In genomic region chr2:106886916-106887758, GRCh38 we compare ENCODE assay signal across 8 cellular contexts. TPM values are rescaled to one million over a fixed set of nuclear protein-coding genes. Genes with fewer than 3 reads are reported as not detected.
DNase-seq lines count a peak whose midpoint lies in the region; ATAC-seq, FAIRE-seq and TF ChIP-seq lines count a peak whose summit lies in the region.

No MANE protein-coding gene starts in this region.

- no peak overlapping the region for H2BK120ac ChIP-seq in H1 (replicated peaks; ENCODE audit: low read depth, low read length)

- H4K20me1 ChIP-seq in H1 (replicated peaks in 1 of 2; ENCODE audit: control insufficient read depth in 1 of 2, insufficient read depth in 2 of 2, low read length in 2 of 2): peaks cover 0 to 3% of the 10 kb centered on the region in 2 experiments

- ATAC-seq in A549: peak; percentile 84 to 87
- ATAC-seq in GM21737 (IDR thresholded peaks at IDR 0.05; ENCODE audit: unreplicated experiment): no peak

- no peak overlapping the region for H3K27ac Mint-ChIP-seq in activated T-helper 2 cell treated with anti-CD3 and anti-CD28 coated beads, Interferon-gamma antibody, Interleukin-2, Interleukin-4, amounts not matched to agents 10 μg/mL and 5 μg/mL and 100 μg/mL, durations not matched to agents 14 hours and 24 hours and 36 hours

- H3K79me2 ChIP-seq in H1 (ENCODE audit: control insufficient read depth in 1 of 2, insufficient read depth in 2 of 2, low read length in 2 of 2): peaks cover 0 to 32% of the 10 kb centered on the region in 2 experiments; a peak in 2 of 4 replicates

- H3K4me2 ChIP-seq in A549 (peak overlapping the region; percentile 87), H1 (ENCODE audit: insufficient read depth in 1 of 2, low read depth in 2 of 2, low read length in 2 of 2) (peak overlapping the region; percentile 85 to 97)

- H3K27ac ChIP-seq in A549: peak overlapping the region; percentile 97
- H3K27ac ChIP-seq in H1 (ENCODE audit: low read depth, low read length): no peak overlapping the region

- TF ChIP-seq EP300 in A549 (IDR thresholded peaks at IDR 0.05) (peak; percentile 44 to 58; a peak in 2 of 5 replicates), H1 (IDR thresholded peaks at IDR 0.05; ENCODE audit: borderline replicate concordance in 1 of 2, low read depth in 2 of 2, low read length in 2 of 2) (no peak; a peak in 1 of 3 replicates)

- H3K36me3 Mint-ChIP-seq in activated T-helper 2 cell treated with anti-CD3 and anti-CD28 coated beads, Interferon-gamma antibody, Interleukin-2, Interleukin-4, amounts not matched to agents 10 μg/mL and 5 μg/mL and 100 μg/mL, durations not matched to agents 14 hours and 24 hours and 36 hours (ENCODE audit: low read depth): no peaks in the 10 kb centered on the region

- POLR2A ChIA-PET in A549 (lab: Yijun Ruan, JAX): interaction anchor here (1.2 to 2.3 kb wide), 3 partner anchors 105 to 139 kb away, joined by 4 to 17 read pairs (median 5); no protein-coding TSS in a partner anchor
- POLR2A ChIA-PET in H1 (lab: Charles Lee; ENCODE audit: partially characterized antibody): interaction anchor here (1.0 to 3.0 kb wide), 9 partner anchors 10 to 186 kb away, joined by 3 to 17 read pairs (median 4); no protein-coding TSS in a partner anchor

- H3K27me3 Mint-ChIP-seq in activated T-helper 2 cell treated with anti-CD3 and anti-CD28 coated beads, Interferon-gamma antibody, Interleukin-2, Interleukin-4, amounts not matched to agents 10 μg/mL and 5 μg/mL and 100 μg/mL, durations not matched to agents 14 hours and 24 hours and 36 hours (ENCODE audit: low read depth): peaks cover 28% of the 10 kb centered on the region

- H3K79me1 ChIP-seq in H1 (ENCODE audit: low read depth, low read length): no peaks in the 10 kb centered on the region; the same call in 1 of the 2 replicates

- H3K4me1 ChIP-seq in A549 (peaks cover 33% of the 10 kb centered on the region), H1 (replicated peaks in 1 of 4; ENCODE audit: control insufficient read depth in 3 of 4, insufficient read depth in 4 of 4, low read length in 3 of 4) (peaks cover 0 to 15% (median 6%) of the 10 kb centered on the region in 4 experiments; a peak in 5 of 7 replicates)

- TF ChIP-seq POLR2A in A549 (IDR thresholded peaks at IDR 0.05; ENCODE audit: low read length) (no peak; the same call in none of the 2 replicates), H1 (IDR thresholded peaks at IDR 0.05; ENCODE audit: control extremely low read depth in 1 of 2, low read depth in 2 of 2, low read length in 2 of 2) (peak in 1 of 2 experiments; percentile 65; a peak in 2 of 3 replicates)

- H3K4me3 Mint-ChIP-seq in activated T-helper 2 cell treated with anti-CD3 and anti-CD28 coated beads, Interferon-gamma antibody, Interleukin-2, Interleukin-4, amounts not matched to agents 10 μg/mL and 5 μg/mL and 100 μg/mL, durations not matched to agents 14 hours and 24 hours and 36 hours (ENCODE audit: low read depth): no peak overlapping the region

- CTCF ChIA-PET in A549 (lab: Yijun Ruan, JAX) (interaction anchor here (0.6 to 1.2 kb wide), 4 partner anchors 9 to 226 kb away, joined by 3 read pairs; no protein-coding TSS in a partner anchor), H1 (lab: Charles Lee; ENCODE audit: partially characterized antibody) (interaction anchor here (1.0 to 1.8 kb wide), 3 partner anchors 13 to 46 kb away, joined by 3 to 6 read pairs (median 5); no protein-coding TSS in a partner anchor)

- H3K9me3 Mint-ChIP-seq in activated T-helper 2 cell treated with anti-CD3 and anti-CD28 coated beads, Interferon-gamma antibody, Interleukin-2, Interleukin-4, amounts not matched to agents 10 μg/mL and 5 μg/mL and 100 μg/mL, durations not matched to agents 14 hours and 24 hours and 36 hours: no peaks in the 10 kb centered on the region

- peaks cover 23% of the 10 kb centered on the region; the same call in 1 of the 2 replicates for H3K23me2 ChIP-seq in H1 (ENCODE audit: low read depth, low read length)

- H3K14ac ChIP-seq in H1 (ENCODE audit: insufficient read length): no peak overlapping the region

- H3K18ac ChIP-seq in H1 (ENCODE audit: extremely low read depth, low read length): peak overlapping the region; percentile 62

- FAIRE-seq in A549 (lab: Jason Lieb, UNC): no peak
- FAIRE-seq in H1 (lab: Jason Lieb, UNC): no peak

- H4K5ac ChIP-seq in H1 (ENCODE audit: insufficient read length, low read depth, low read length): no peak overlapping the region

- peak overlapping the region; percentile 93 for H4K8ac ChIP-seq in H1 (ENCODE audit: extremely low read depth, insufficient read depth, low read length)

- H2BK20ac ChIP-seq in H1 (ENCODE audit: low read length): no peak overlapping the region

- H3K23ac ChIP-seq in H1 (ENCODE audit: insufficient read length): no peak overlapping the region

- intact Hi-C loops in activated T-helper 2 cell treated with anti-CD3 and anti-CD28 coated beads, Interferon-gamma antibody, Interleukin-2, Interleukin-4, amounts not matched to agents 10 μg/mL and 5 μg/mL and 100 μg/mL, durations not matched to agents 14 hours and 24 hours and 36 hours (cut with micrococcal nuclease): no loop called here

- H2AK5ac ChIP-seq in H1 (ENCODE audit: low read depth, low read length): no peak overlapping the region

- peak overlapping the region; percentile 78 for H3K56ac ChIP-seq in H1 (replicated peaks; ENCODE audit: insufficient read length, low read depth, low read length)

- peaks cover 1% of the 10 kb centered on the region for H3K4me1 Mint-ChIP-seq in activated T-helper 2 cell treated with anti-CD3 and anti-CD28 coated beads, Interferon-gamma antibody, Interleukin-2, Interleukin-4, amounts not matched to agents 10 μg/mL and 5 μg/mL and 100 μg/mL, durations not matched to agents 14 hours and 24 hours and 36 hours (ENCODE audit: low read depth)

- H4K91ac ChIP-seq in H1 (replicated peaks; ENCODE audit: insufficient read length, low read length): peak overlapping the region; percentile 73

- no peak for TF ChIP-seq CTCF in A549 (IDR thresholded peaks at IDR 0.05)
- TF ChIP-seq CTCF in H1 (IDR thresholded peaks at IDR 0.05; ENCODE audit: control extremely low read depth in 1 of 3, insufficient read depth in 1 of 3, low read depth in 1 of 3, low read length in 3 of 3): no peak

- peak overlapping the region; percentile 58 to 73 (median 70) for H3K9ac ChIP-seq in H1 (replicated peaks in 1 of 4; ENCODE audit: extremely low read depth in 1 of 4, low read depth in 3 of 4, low read length in 3 of 4)

- DNase-seq in A549 (ENCODE audit: low read depth in 1 of 2, low spot score in 1 of 2) (peak; percentile 34 to 91), NCI-H1105 (lab: John Stamatoyannopoulos, UW) (peak; percentile 72), H1 (ENCODE audit: low read depth in 1 of 2, low spot score in 2 of 2) (peak; percentile 51 to 85), mucosa of gallbladder (ENCODE audit: low spot score) (peak; percentile 83), AG08395 (ENCODE audit: low spot score) (no peak), GDM1 (lab: John Stamatoyannopoulos, UW) (no peak)
- DNase-seq in activated T-helper 2 cell treated with anti-CD3 and anti-CD28 coated beads, Interferon-gamma antibody, Interleukin-2, Interleukin-4, amounts not matched to agents 10 μg/mL and 5 μg/mL and 100 μg/mL, durations not matched to agents 14 hours and 24 hours and 36 hours (ENCODE audit: low spot score): no peak

- no peak overlapping the region for H2BK12ac ChIP-seq in H1 (ENCODE audit: low read depth, low read length)

- H3K9me3 ChIP-seq in A549 (no peaks in the 10 kb centered on the region), H1 (ENCODE audit: insufficient read depth in 2 of 2, low read depth in 1 of 2, low read length in 1 of 2) (no peaks in the 10 kb centered on the region)

- H2BK15ac ChIP-seq in H1 (ENCODE audit: low read length): no peak overlapping the region

- H2BK5ac ChIP-seq in H1 (ENCODE audit: low read depth, low read length): peak overlapping the region; percentile 41; the same call in 1 of the 2 replicates

- no peaks in the 10 kb centered on the region for H3K36me3 ChIP-seq in H1 (ENCODE audit: control insufficient read depth in 2 of 4, insufficient read depth in 4 of 4, low read length in 3 of 4)

- under 1% methylated on average over 25 of the region's 71 CpGs for WGBS in A549 (ENCODE audit: missing lambda C conversion rate)
- 2% methylated on average over 55 of the region's 71 CpGs; no CpG with 5 or more reads in 1 of the 2 experiments for WGBS in H1 (ENCODE audit: extremely low coverage in 1 of 2, insufficient coverage in 1 of 2, insufficient read length in 1 of 2, insufficient replicate concordance in 2 of 2, low coverage in 1 of 2, low lambda C conversion rate in 2 of 2, missing lambda C conversion rate in 1 of 2), 2 experiments

- H3K27me3 ChIP-seq in H1 (replicated peaks in 1 of 4; ENCODE audit: control insufficient read depth in 3 of 4, extremely low read depth in 1 of 4, insufficient read depth in 3 of 4, low read length in 3 of 4): peaks cover 0 to 22% (median 16%) of the 10 kb centered on the region in 4 experiments; a peak in 6 of 7 replicates

- H3K4me3 ChIP-seq in A549 (peak overlapping the region; percentile 78), H1 (ENCODE audit: extremely low read depth in 1 of 4, insufficient read depth in 2 of 4, low read depth in 3 of 4, low read length in 4 of 4) (peak overlapping the region; percentile 74 to 78 (median 74))

- TF ChIP-seq RAD21 in A549 (conservative IDR thresholded peaks at IDR 0.05 in 1 of 2, IDR thresholded peaks at IDR 0.05 in 1 of 2) (peak in 1 of 2 experiments; percentile 37; a peak in 4 of 5 replicates), H1 (IDR thresholded peaks at IDR 0.05 in 1 of 2, conservative IDR thresholded peaks at IDR 0.05 in 1 of 2; ENCODE audit: low read depth in 2 of 2, low read length in 2 of 2) (peak in 1 of 2 experiments; percentile 1; a peak in 1 of 4 replicates)

- H3K4ac ChIP-seq in H1 (replicated peaks; ENCODE audit: insufficient read length, low read depth, low read length): peak overlapping the region; percentile 44

- no peak overlapping the region for H2AFZ ChIP-seq in H1 (ENCODE audit: low read length)

RNA-seq across cellular contexts. Expression of gene ST6GAL2, which starts 1.2 kb away (rescaled TPM):
- polyA plus RNA-seq in A549 (2011; rRNA removed) (52.6 and 60.5 TPM in 2 replicates), A549 (2017; fragmentation: RNase III; extraction: RNeasy Plus Mini Kit Qiagen cat#74134 plus additional on column Dnase treatment) (18.8 to 26.2 TPM (median 23.9 TPM) in 3 replicates), H1 (2011; rRNA removed) (2.7 and 4.5 TPM in 2 replicates)
- polyA plus RNA-seq in A549 (2012; cell fraction: cytosol; rRNA removed): 25.9 and 29.4 TPM in 2 replicates
- 46.7 and 55.3 TPM in 2 replicates for polyA plus RNA-seq in A549 (2012; cell fraction: nucleus; rRNA removed)
- 91.4 and 114 TPM in 2 replicates for polyA minus RNA-seq in A549 (2011; rRNA and poly(A)+ RNA removed)
- total RNA-seq in H1 (2021; fragmentation: NEBNext Ultra II Directional; extraction: Animal tissue kit (Norgen Biotek cat#: 25700)): 16.2 and 17.5 TPM in 2 replicates
- 3.1 TPM for polyA plus RNA-seq in H1 (2011; cell fraction: cytosol; rRNA removed)
- 6.3 TPM for polyA plus RNA-seq in H1 (2011; cell fraction: nucleus; rRNA removed)
- 2.9 to 6.3 TPM (median 3.7 TPM) in 4 replicates for polyA plus RNA-seq in H1 (2012, experiment 1 of 2)
- 0.70 TPM for polyA plus RNA-seq in H1 (2012, experiment 2 of 2)
- polyA plus RNA-seq in H1 (2013, experiment 1 of 2): 11.5 TPM
- 12.6 TPM for polyA plus RNA-seq in H1 (2013, experiment 2 of 2)
- 6.8 and 9.6 TPM in 2 replicates for polyA minus RNA-seq in H1 (2011; rRNA and poly(A)+ RNA removed)
- polyA minus RNA-seq in H1 (2011; cell fraction: cytosol; rRNA and poly(A)+ RNA removed): 24.4 TPM
- 10.9 TPM for polyA minus RNA-seq in H1 (2011; cell fraction: nucleus; rRNA and poly(A)+ RNA removed)
- total RNA-seq in mucosa of gallbladder: 28.3 TPM
- not detected in 2 replicates for total RNA-seq in activated T-helper 2 cell treated with anti-CD3 and anti-CD28 coated beads, Interferon-gamma antibody, Interleukin-2, Interleukin-4, amounts not matched to agents 10 μg/mL and 5 μg/mL and 100 μg/mL, durations not matched to agents 14 hours and 24 hours and 36 hours

Comparison
In these comparisons a context has a peak if more than half of its experiments do, and no peak if none do; other contexts are left out.
1. DNase-seq: peak in A549 (2 of 2), NCI-H1105 (single experiment), H1 (2 of 2) and mucosa of gallbladder (single experiment); none in AG08395 (single experiment), GDM1 (single experiment) and activated T-helper 2 cell treated with anti-CD3 and anti-CD28 coated beads, Interferon-gamma antibody, Interleukin-2, Interleukin-4, amounts not matched to agents 10 μg/mL and 5 μg/mL and 100 μg/mL, durations not matched to agents 14 hours and 24 hours and 36 hours (single experiment).
2. RNA of gene ST6GAL2, which starts 1.2 kb away (total RNA-seq): 28.3 TPM in mucosa of gallbladder (single experiment) and 16.2 to 17.5 TPM in H1; not detected in activated T-helper 2 cell treated with anti-CD3 and anti-CD28 coated beads, Interferon-gamma antibody, Interleukin-2, Interleukin-4, amounts not matched to agents 10 μg/mL and 5 μg/mL and 100 μg/mL, durations not matched to agents 14 hours and 24 hours and 36 hours; every median in the first group is over 10 times any median in the second.
3. Of the 18 proteins assayed by ChIP-seq in both H1 and A549: peak only in H1: none; only in A549: EP300, HDAC2 and JUN; in both: MAX and PHF8; in neither: 10; mixed calls (peak in some experiments, not most) for 3.